11 cellular contexts compared by ENCODE assay signal in the genomic region with DNA sequence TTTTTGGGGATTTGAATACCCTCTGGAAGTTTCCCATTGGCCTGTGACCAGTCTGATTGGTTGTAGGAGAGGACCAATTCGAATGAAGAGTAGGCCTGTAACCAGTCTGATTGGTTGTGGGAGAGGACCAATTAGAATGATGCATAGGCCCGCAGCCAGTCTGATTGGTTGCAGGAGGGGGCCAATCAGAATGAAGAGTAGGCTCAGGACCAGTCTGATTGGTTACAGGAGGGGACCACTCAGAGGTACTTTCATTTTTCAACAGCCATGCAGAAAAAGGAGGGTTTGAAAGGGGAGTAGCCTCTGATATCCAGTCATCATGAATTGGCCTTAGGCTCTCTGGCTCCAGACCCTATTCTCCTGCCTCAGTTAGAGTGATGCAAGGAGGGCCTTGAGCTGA. TPM values are rescaled to one million over a fixed set of nuclear protein-coding genes. Genes with fewer than 3 reads are reported as not detected.
DNase-seq lines count a peak whose midpoint lies in the region; ATAC-seq and TF ChIP-seq lines count a peak whose summit lies in the region.
"Had no signal": no experiment of that assay in that cellular context is flagged by ENCODE, and none has a peak within 500 bp of the region (broad histone marks: within the 10 kb centered on the region; RNA-seq: fewer than 3 reads in every experiment).

No MANE protein-coding gene starts in this region.

- peak; percentile 79 for ATAC-seq in WTC11
- no peak for ATAC-seq in naive thymus-derived CD4-positive, alpha-beta T cell
- no peak for ATAC-seq in HG02870 (IDR thresholded peaks at IDR 0.05; ENCODE audit: unreplicated experiment)

- no peak for TF ChIP-seq CTCF in WTC11 (IDR thresholded peaks at IDR 0.05)

- H3K4me3 ChIP-seq in Karpas-422 (ENCODE audit: low read length): no peak overlapping the region
- no peak overlapping the region for H3K4me3 ChIP-seq in naive thymus-derived CD4-positive, alpha-beta T cell (ENCODE audit: low read length)
- H3K4me3 ChIP-seq: skin epidermis had no signal

- H3K4me3 Mint-ChIP-seq in activated CD4-positive, alpha-beta T cell treated with anti-CD3 and anti-CD28 coated beads, Interleukin-2, amount 10 ng/mL, durations not matched to agents 24 days and 14 days: no peak overlapping the region
- no peak overlapping the region for H3K4me3 Mint-ChIP-seq in WTC11
- H3K4me3 Mint-ChIP-seq in naive thymus-derived CD4-positive, alpha-beta T cell: no peak overlapping the region

- no peaks in the 10 kb centered on the region for H3K79me2 ChIP-seq in Karpas-422 (ENCODE audit: low read length)

- H4K20me1 ChIP-seq in Karpas-422 (ENCODE audit: insufficient read depth, low read depth, low read length): no peaks in the 10 kb centered on the region

- peaks cover 3% of the 10 kb centered on the region; the same call in 1 of the 2 replicates for H3K9me3 ChIP-seq in Karpas-422 (ENCODE audit: low read length)
- H3K9me3 ChIP-seq in naive thymus-derived CD4-positive, alpha-beta T cell (ENCODE audit: control insufficient read depth in 2 of 3, low read length in 3 of 3): no peaks in the 10 kb centered on the region

- no peak overlapping the region for H2AFZ ChIP-seq in Karpas-422 (ENCODE audit: low read length)

- H3K4me1 Mint-ChIP-seq in activated CD4-positive, alpha-beta T cell treated with anti-CD3 and anti-CD28 coated beads, Interleukin-2, amount 10 ng/mL, durations not matched to agents 24 days and 14 days: peaks cover 28% of the 10 kb centered on the region
- peaks cover 10% of the 10 kb centered on the region for H3K4me1 Mint-ChIP-seq in WTC11
- H3K4me1 Mint-ChIP-seq in naive thymus-derived CD4-positive, alpha-beta T cell: peaks cover 17 to 34% (median 31%) of the 10 kb centered on the region in 7 donors

- peaks cover 2% of the 10 kb centered on the region for H3K27me3 Mint-ChIP-seq in activated CD4-positive, alpha-beta T cell treated with anti-CD3 and anti-CD28 coated beads, Interleukin-2, amount 10 ng/mL, durations not matched to agents 24 days and 14 days
- no peaks in the 10 kb centered on the region; the same call in 1 of the 2 replicates for H3K27me3 Mint-ChIP-seq in WTC11 (ENCODE audit: low read depth)
- peaks cover 0 to 2% (median 0%) of the 10 kb centered on the region in 5 donors for H3K27me3 Mint-ChIP-seq in naive thymus-derived CD4-positive, alpha-beta T cell

- intact Hi-C loops in activated CD4-positive, alpha-beta T cell treated with anti-CD3 and anti-CD28 coated beads, Interleukin-2, amount 10 ng/mL, durations not matched to agents 24 days and 14 days (cut with micrococcal nuclease): no loop called here
- intact Hi-C loops in naive thymus-derived CD4-positive, alpha-beta T cell (cut with micrococcal nuclease): no loop called here

- H3K9me3 Mint-ChIP-seq in activated CD4-positive, alpha-beta T cell treated with anti-CD3 and anti-CD28 coated beads, Interleukin-2, amount 10 ng/mL, durations not matched to agents 24 days and 14 days: no peaks in the 10 kb centered on the region
- 0 out of 2 replicates have a peak, but pooled peaks cover 4% of the 10 kb centered on the region for H3K9me3 Mint-ChIP-seq in WTC11
- no peaks in the 10 kb centered on the region for H3K9me3 Mint-ChIP-seq in naive thymus-derived CD4-positive, alpha-beta T cell

- no peak overlapping the region for H3K4me2 ChIP-seq in Karpas-422 (ENCODE audit: low read depth, low read length, poor library complexity, severe bottlenecking)

- POLR2A ChIA-PET in WTC11 (lab: Charles Lee): no interaction called here
- POLR2A ChIA-PET in naive thymus-derived CD4-positive, alpha-beta T cell (lab: Charles Lee): interaction anchor here (0.7 to 1.7 kb wide), 2 partner anchors 31 to 703 kb away, joined by 3 to 5 read pairs; no protein-coding TSS in a partner anchor

- H3K36me3 Mint-ChIP-seq in activated CD4-positive, alpha-beta T cell treated with anti-CD3 and anti-CD28 coated beads, Interleukin-2, amount 10 ng/mL, durations not matched to agents 24 days and 14 days (ENCODE audit: low read depth): no peaks in the 10 kb centered on the region
- no peaks in the 10 kb centered on the region for H3K36me3 Mint-ChIP-seq in WTC11
- no peaks in the 10 kb centered on the region for H3K36me3 Mint-ChIP-seq in naive thymus-derived CD4-positive, alpha-beta T cell

- H3K9ac ChIP-seq in Karpas-422 (ENCODE audit: low read length): no peak overlapping the region

- no peaks in the 10 kb centered on the region for H3K9me2 ChIP-seq in Karpas-422 (replicated peaks; ENCODE audit: insufficient read depth, low read length)

- H3K27ac Mint-ChIP-seq in activated CD4-positive, alpha-beta T cell treated with anti-CD3 and anti-CD28 coated beads, Interleukin-2, amount 10 ng/mL, durations not matched to agents 24 days and 14 days: peak overlapping the region; percentile 25
- H3K27ac Mint-ChIP-seq in WTC11: no peak overlapping the region
- H3K27ac Mint-ChIP-seq in naive thymus-derived CD4-positive, alpha-beta T cell: peak overlapping the region in 5 of 9 donors; percentile 38 to 94 (median 72)

- CTCF ChIA-PET in WTC11 (lab: Charles Lee): interaction anchor here (1.3 kb wide), 1 partner anchor 61 kb away, joined by 3 read pairs; no protein-coding TSS in a partner anchor
- CTCF ChIA-PET in naive thymus-derived CD4-positive, alpha-beta T cell (lab: Charles Lee): interaction anchor here (0.5 kb wide), 1 partner anchor 57 kb away, joined by 3 read pairs; no protein-coding TSS in a partner anchor

- no peaks in the 10 kb centered on the region for H3K36me3 ChIP-seq in Karpas-422 (ENCODE audit: insufficient read depth, low read length)
- no peaks in the 10 kb centered on the region for H3K36me3 ChIP-seq in naive thymus-derived CD4-positive, alpha-beta T cell (ENCODE audit: control insufficient read depth in 2 of 3, insufficient read depth in 3 of 3, low read length in 3 of 3)

- H3K27ac ChIP-seq in Karpas-422 (ENCODE audit: low read length): no peak overlapping the region
- no peak overlapping the region for H3K27ac ChIP-seq in naive thymus-derived CD4-positive, alpha-beta T cell (ENCODE audit: low read depth, low read length)

- DNase-seq in activated CD4-positive, alpha-beta T cell treated with anti-CD3 and anti-CD28 coated beads, Interleukin-2, amount 10 ng/mL, durations not matched to agents 24 days and 14 days: peak; percentile 71
- DNase-seq in activated CD4-positive, alpha-beta T cell treated with anti-CD3 and anti-CD28 coated beads for 1 hour: no peak
- peak; percentile 78 for DNase-seq in Karpas-422
- peak; percentile 41 for DNase-seq in WTC11 (ENCODE audit: low spot score)
- DNase-seq in naive thymus-derived CD4-positive, alpha-beta T cell: no peak
- no peak for DNase-seq in epidermal melanocyte (ENCODE audit: insufficient read length, low spot score)
- DNase-seq in DMS153 (lab: John Stamatoyannopoulos, UW): no peak
- DNase-seq: activated naive CD4-positive, alpha-beta T cell; NCI-H524 had no signal

- peaks cover 8% of the 10 kb centered on the region; the same call in 1 of the 2 replicates for H3K4me1 ChIP-seq in Karpas-422 (ENCODE audit: low read length)
- peaks cover 23 to 28% of the 10 kb centered on the region in 2 donors for H3K4me1 ChIP-seq in naive thymus-derived CD4-positive, alpha-beta T cell (ENCODE audit: control insufficient read depth in 2 of 2, insufficient read depth in 2 of 2, low read length in 2 of 2)

- H3K27me3 ChIP-seq in Karpas-422 (ENCODE audit: low read length): no peaks in the 10 kb centered on the region
- H3K27me3 ChIP-seq in naive thymus-derived CD4-positive, alpha-beta T cell (ENCODE audit: control insufficient read depth in 2 of 2, insufficient read depth in 2 of 2, low read length in 2 of 2): no peaks in the 10 kb centered on the region

RNA-seq across cellular contexts. Expression of a gene that starts 30.4 kb away (rescaled TPM):
- total RNA-seq in activated CD4-positive, alpha-beta T cell treated with anti-CD3 and anti-CD28 coated beads, Interleukin-2, amount 10 ng/mL, durations not matched to agents 24 days and 14 days: 220 and 224 TPM in 2 replicates
- total RNA-seq in Karpas-422 (2014; rRNA removed; shearing (Covaris generic); ENCODE audit: low replicate concordance): 116 and 189 TPM in 2 replicates
- 173 to 239 TPM (median 187 TPM) in 3 replicates for total RNA-seq in WTC11 (2021)
- total RNA-seq in naive thymus-derived CD4-positive, alpha-beta T cell: 100 to 1,000 TPM in 1 of 5 experiments, 10 to 100 TPM in 1, 1 to 10 TPM in 3; 3.5 to 120 (median 5.3) TPM
- 1 to 10 TPM; 1.1 to 5.6 TPM for polyA plus RNA-seq in naive thymus-derived CD4-positive, alpha-beta T cell

RNA-seq across cellular contexts. Expression of a gene that starts 31.8 kb away (rescaled TPM):
- total RNA-seq in activated CD4-positive, alpha-beta T cell treated with anti-CD3 and anti-CD28 coated beads, Interleukin-2, amount 10 ng/mL, durations not matched to agents 24 days and 14 days: 100 and 112 TPM in 2 replicates
- 63.7 and 85.5 TPM in 2 replicates for total RNA-seq in Karpas-422 (2014; rRNA removed; shearing (Covaris generic); ENCODE audit: low replicate concordance)
- total RNA-seq in WTC11 (2021): 232 to 249 TPM (median 234 TPM) in 3 replicates
- 100 to 1,000 TPM in 1 of 5 experiments, 10 to 100 TPM in 4; 34.4 to 116 (median 46.5) TPM for total RNA-seq in naive thymus-derived CD4-positive, alpha-beta T cell
- 10 to 100 TPM; 60.4 to 71.0 TPM for polyA plus RNA-seq in naive thymus-derived CD4-positive, alpha-beta T cell

RNA-seq across cellular contexts. Expression of a gene that starts 42.0 kb away (rescaled TPM):
- total RNA-seq in activated CD4-positive, alpha-beta T cell treated with anti-CD3 and anti-CD28 coated beads, Interleukin-2, amount 10 ng/mL, durations not matched to agents 24 days and 14 days: 21.9 and 25.6 TPM in 2 replicates
- 19.7 and 30.4 TPM in 2 replicates for total RNA-seq in Karpas-422 (2014; rRNA removed; shearing (Covaris generic); ENCODE audit: low replicate concordance)
- total RNA-seq in WTC11 (2021): 47.2 to 56.3 TPM (median 47.3 TPM) in 3 replicates
- 10 to 100 TPM; 22.2 to 29.4 (median 24.5) TPM for total RNA-seq in naive thymus-derived CD4-positive, alpha-beta T cell
- polyA plus RNA-seq in naive thymus-derived CD4-positive, alpha-beta T cell: 1 to 10 TPM; 2.3 to 4.8 TPM

Comparison
In these comparisons a context has a peak if more than half of its experiments do, and no peak if none do; other contexts are left out.
1. DNase-seq: peak in activated CD4-positive, alpha-beta T cell treated with anti-CD3 and anti-CD28 coated beads, Interleukin-2, amount 10 ng/mL, durations not matched to agents 24 days and 14 days (single experiment), Karpas-422 (single experiment) and WTC11 (single experiment); none in activated CD4-positive, alpha-beta T cell treated with anti-CD3 and anti-CD28 coated beads for 1 hour (single experiment), naive thymus-derived CD4-positive, alpha-beta T cell (0 of 9), epidermal melanocyte (single experiment) and DMS153 (single experiment).